8 cellular contexts compared by ENCODE assay signal in the genomic region with DNA sequence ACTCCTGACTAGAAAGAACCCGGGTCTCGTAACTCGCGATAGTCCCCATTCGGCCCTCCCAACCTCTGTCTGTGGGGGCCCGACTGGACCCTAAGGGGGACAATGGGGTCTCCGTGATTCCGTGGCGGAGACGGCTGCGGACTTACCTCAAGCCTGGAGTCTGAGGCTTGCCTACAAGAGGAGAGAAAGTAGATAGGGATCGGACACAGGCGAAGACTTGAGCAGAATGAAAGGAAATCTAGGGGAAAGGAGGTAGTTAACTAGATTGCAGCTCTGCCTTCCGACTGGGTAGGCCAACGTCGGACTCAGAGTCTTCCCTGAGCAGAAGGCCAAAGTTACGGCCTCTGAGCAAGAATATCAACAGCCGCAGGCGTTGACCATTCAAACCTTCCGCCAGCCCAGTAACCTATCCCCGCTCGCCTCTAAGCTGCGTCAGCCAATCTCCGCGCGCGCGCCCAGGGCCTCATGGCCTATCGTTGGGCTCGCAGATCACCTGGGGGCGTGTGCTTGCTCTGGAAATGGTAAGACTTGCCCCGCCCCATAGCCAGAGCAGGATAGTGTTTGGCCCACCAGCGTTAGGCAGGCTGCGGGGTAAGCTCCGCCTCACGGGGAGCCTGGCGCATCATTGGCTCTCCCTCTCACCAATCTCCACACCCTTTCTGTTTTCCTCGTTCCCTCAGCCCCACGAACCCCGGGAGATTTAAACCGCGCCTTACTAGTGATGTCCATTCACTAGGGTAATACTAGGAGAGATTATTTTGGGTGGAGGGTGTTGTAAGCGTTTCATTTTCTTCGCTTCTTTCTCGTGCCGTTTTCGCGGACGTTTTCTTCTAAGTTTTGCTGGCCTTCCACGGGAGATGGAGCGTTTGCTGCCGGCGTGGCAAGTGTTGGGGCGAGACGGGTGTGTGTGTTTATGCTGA. TPM values are rescaled to one million over a fixed set of nuclear protein-coding genes. Genes with fewer than 3 reads are reported as not detected.
DNase-seq lines count a peak whose midpoint lies in the region; ATAC-seq, FAIRE-seq and TF ChIP-seq lines count a peak whose summit lies in the region.

A gene (minus strand): TSS at position 356 of the 920 bp plus-strand sequence. CDS start 624 bp downstream, outside the sequence.

- H3K27ac ChIP-seq in brain microvascular endothelial cell (no peak within 1 kb of the TSS), sigmoid colon (peak within 1 kb of the TSS in 2 of 4 donors; percentile 35 to 53)

- peak within 1 kb of the TSS; percentile 85 for H3K4me3 ChIP-seq in brain microvascular endothelial cell (ENCODE audit: low read depth, low read length)
- peak within 1 kb of the TSS; percentile 0 to 49 (median 40) for H3K4me3 ChIP-seq in sigmoid colon

- TF ChIP-seq POLR2A in sigmoid colon (IDR thresholded peaks at IDR 0.05), result no peak

- TF ChIP-seq EP300 in sigmoid colon (IDR thresholded peaks at IDR 0.05), result no peak

- H3K36me3 ChIP-seq in brain microvascular endothelial cell (replicated peaks) (no peaks in the 10 kb centered on the region), sigmoid colon (no peaks in the 10 kb centered on the region)

- FAIRE-seq in A204.1 (lab: Jason Lieb, UNC), result peak; percentile 99
- FAIRE-seq in TTC549 (lab: Jason Lieb, UNC), result peak; percentile 96

- H3K27me3 ChIP-seq in brain microvascular endothelial cell (replicated peaks), result no peaks in the 10 kb centered on the region
- H3K27me3 ChIP-seq in sigmoid colon, result no peaks in the 10 kb centered on the region

- no peak for TF ChIP-seq CTCF in brain microvascular endothelial cell (IDR thresholded peaks at IDR 0.05; ENCODE audit: low read depth, low read length, missing control alignments)
- TF ChIP-seq CTCF in sigmoid colon (IDR thresholded peaks at IDR 0.05), result no peak

- intact Hi-C loops in sigmoid colon (cut with DNase I), result loop anchor here (5.0 to 10.0 kb wide), 2 partner anchors 154 to 423 kb away; a partner anchor contains a TSS

- ATAC-seq in GM18858 (IDR thresholded peaks at IDR 0.05; ENCODE audit: unreplicated experiment) (peak; percentile 96), HG03066 (IDR thresholded peaks at IDR 0.05; ENCODE audit: low read depth, unreplicated experiment) (peak; percentile 99)

- no peaks in the 10 kb centered on the region for H3K9me3 ChIP-seq in sigmoid colon

- in situ Hi-C loops in brain microvascular endothelial cell (cut with HindIII; ENCODE audit: low pct_ligation_motif_present, low sequenced_read_pairs), result no loop called here

- peak; percentile 93 for DNase-seq in NCI-H2107 treated with DMSO at 0.1 percent for 48 hours (lab: John Stamatoyannopoulos, UW; ENCODE audit: unreplicated experiment)
- peak; percentile 100 for DNase-seq in brain microvascular endothelial cell
- peak; percentile 84 for DNase-seq in iPS DF 4.7 (ENCODE audit: extremely low read depth, low spot score)
- peak; percentile 99 for DNase-seq in sigmoid colon

- 0 to 1% methylated on average over 55 of the region's 55 CpGs for WGBS in sigmoid colon, 2 donors

- peaks cover 0 to 14% (median 12%) of the 10 kb centered on the region in 4 donors for H3K4me1 ChIP-seq in sigmoid colon

RNA-seq across cellular contexts. Expression of the gene that starts here (rescaled TPM):
- total RNA-seq in sigmoid colon, result under 1 TPM in 1 of 4 donors, not detected in 3; 0.27 TPM
- polyA plus RNA-seq in sigmoid colon, result 1 to 10 TPM in 2 of 3 donors, under 1 TPM in 1; 0.60 to 5.9 (median 2.8) TPM
